Comparison of ENCODE assay signal across 29 cellular contexts in the genomic region with DNA sequence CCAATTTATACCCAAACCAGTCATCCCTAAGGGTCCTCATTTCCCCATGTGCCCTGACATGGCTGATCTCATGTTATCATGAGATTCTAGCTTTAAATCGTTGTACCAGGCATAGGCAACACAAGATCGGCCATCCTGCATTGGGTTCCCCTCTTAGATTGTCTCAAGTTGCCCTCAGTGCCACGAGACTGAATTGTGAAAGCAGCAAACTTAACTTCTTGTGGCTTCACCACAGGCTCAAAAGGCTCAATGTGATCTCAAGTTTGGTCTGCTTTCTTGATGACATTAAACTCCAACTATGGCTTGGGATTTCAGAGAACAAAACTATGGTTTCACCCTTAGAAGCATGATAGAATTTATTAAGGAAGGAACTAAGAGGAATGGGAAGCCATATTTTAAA.
"Had no signal": no experiment of that assay in that cellular context is flagged by ENCODE, and none has a peak within 500 bp of the region (broad histone marks: within the 10 kb centered on the region; RNA-seq: fewer than 3 reads in every experiment).

No MANE protein-coding gene starts in this region.

- H3K27ac Mint-ChIP-seq: activated CD4-positive, alpha-beta memory T cell treated with anti-CD3 and anti-CD28 coated beads for 36 hours; activated CD4-positive, alpha-beta T cell treated with anti-CD3 and anti-CD28 coated beads for 36 hours; activated CD4-positive, alpha-beta T cell treated with anti-CD3 and anti-CD28 coated beads, Interleukin-2, amount 10 ng/mL, durations not matched to agents 24 days and 14 days; activated naive CD8-positive, alpha-beta T cell; activated T-helper 17 cell treated with anti-CD3 and anti-CD28 coated beads, Interleukin-2, amount 50 U/mL, for 72 hours; effector memory CD8-positive, alpha-beta T cell; T-helper 17 cell; T-helper 2 cell treated with Interferon-gamma antibody and Interleukin-4, amounts not matched to agents 5 μg/mL and 100 μg/mL, for 36 hours had no signal

- H3K27me3 Mint-ChIP-seq: activated CD4-positive, alpha-beta memory T cell treated with anti-CD3 and anti-CD28 coated beads for 36 hours; activated CD4-positive, alpha-beta T cell treated with anti-CD3 and anti-CD28 coated beads for 36 hours; activated naive CD8-positive, alpha-beta T cell; activated T-helper 17 cell treated with anti-CD3 and anti-CD28 coated beads, Interleukin-2, amount 50 U/mL, for 72 hours; effector memory CD8-positive, alpha-beta T cell had no signal

- H3K27me3 ChIP-seq: brain microvascular endothelial cell, esophagus muscularis mucosa, foreskin keratinocyte, gastrocnemius medialis had no signal

- H3K4me3 Mint-ChIP-seq: activated CD4-positive, alpha-beta memory T cell treated with anti-CD3 and anti-CD28 coated beads for 36 hours; activated CD4-positive, alpha-beta T cell treated with anti-CD3 and anti-CD28 coated beads for 36 hours; activated CD4-positive, alpha-beta T cell treated with anti-CD3 and anti-CD28 coated beads, Interleukin-2, amount 10 ng/mL, durations not matched to agents 24 days and 14 days; activated naive CD8-positive, alpha-beta T cell; activated T-cell treated with anti-CD3 and anti-CD28 coated beads, Interleukin-2, amount 50 U/mL, for 4 hours; activated T-helper 17 cell treated with anti-CD3 and anti-CD28 coated beads, Interleukin-2, amount 50 U/mL, for 72 hours; effector memory CD8-positive, alpha-beta T cell; T-helper 17 cell; T-helper 2 cell treated with Interferon-gamma antibody and Interleukin-4, amounts not matched to agents 5 μg/mL and 100 μg/mL, for 36 hours had no signal

- H3K4me1 Mint-ChIP-seq: activated CD4-positive, alpha-beta T cell treated with anti-CD3 and anti-CD28 coated beads for 36 hours; activated CD4-positive, alpha-beta T cell treated with anti-CD3 and anti-CD28 coated beads, Interleukin-2, amount 10 ng/mL, durations not matched to agents 24 days and 14 days had no signal

- H3K4me3 ChIP-seq: esophagus muscularis mucosa, gastrocnemius medialis had no signal

- H3K9me3 Mint-ChIP-seq: activated CD4-positive, alpha-beta memory T cell treated with anti-CD3 and anti-CD28 coated beads for 36 hours; activated CD4-positive, alpha-beta T cell treated with anti-CD3 and anti-CD28 coated beads, Interleukin-2, amount 10 ng/mL, durations not matched to agents 24 days and 14 days; activated T-cell treated with anti-CD3 and anti-CD28 coated beads, Interleukin-2, amount 50 U/mL, for 4 hours; activated T-helper 17 cell treated with anti-CD3 and anti-CD28 coated beads, Interleukin-2, amount 50 U/mL, for 72 hours; effector memory CD8-positive, alpha-beta T cell; T-helper 2 cell treated with Interferon-gamma antibody and Interleukin-4, amounts not matched to agents 5 μg/mL and 100 μg/mL, for 36 hours had no signal

- H3K36me3 ChIP-seq: brain microvascular endothelial cell, esophagus muscularis mucosa, gastrocnemius medialis had no signal

- H3K27ac ChIP-seq: brain microvascular endothelial cell, esophagus muscularis mucosa, foreskin keratinocyte, gastrocnemius medialis had no signal

- H3K9me3 ChIP-seq: esophagus muscularis mucosa, gastrocnemius medialis had no signal

- H3K4me1 ChIP-seq: esophagus muscularis mucosa, gastrocnemius medialis had no signal

- H3K36me3 Mint-ChIP-seq: activated CD4-positive, alpha-beta memory T cell treated with anti-CD3 and anti-CD28 coated beads for 36 hours; activated naive CD8-positive, alpha-beta T cell had no signal

- DNase-seq: activated CD4-positive, alpha-beta memory T cell treated with anti-CD3 and anti-CD28 coated beads for 36 hours; activated CD4-positive, alpha-beta T cell treated with anti-CD3 and anti-CD28 coated beads for 36 hours; activated CD4-positive, alpha-beta T cell treated with anti-CD3 and anti-CD28 coated beads, Interleukin-2, amount 10 ng/mL, durations not matched to agents 24 days and 14 days; activated CD4-positive, CD25-positive, alpha-beta regulatory T cell; activated CD4-positive, CD25-positive, alpha-beta regulatory T cell treated with anti-CD3 and anti-CD28 coated beads, Interleukin-2, amount 50 U/mL, for 72 hours; activated CD8-positive, alpha-beta memory T cell treated with anti-CD3 and anti-CD28 coated beads for 24 hours; activated effector memory CD4-positive, alpha-beta T cell treated with Interleukin-2 at 50 U/mL for 16 hours; activated gamma-delta T cell treated with Interleukin-2 at 50 U/mL for 16 hours; activated naive CD4-positive, alpha-beta T cell treated with anti-CD3 and anti-CD28 coated beads, Interleukin-2, amount 50 U/mL, for 16 hours; activated naive CD4-positive, alpha-beta T cell treated with Interleukin-2 at 50 U/mL for 16 hours; activated T-cell treated with anti-CD3 and anti-CD28 coated beads, Interleukin-2, amount 50 U/mL, for 4 hours; amniotic stem cell; anterior cingulate cortex; brain microvascular endothelial cell; caudate nucleus; cortex of kidney; dermis blood vessel endothelial cell; effector CD4-positive, alpha-beta T cell; effector memory CD8-positive, alpha-beta T cell; erythroblast; foreskin keratinocyte; gastrocnemius medialis; T-helper 1 cell; T-helper 17 cell; T1000 had no signal

- ATAC-seq: activated CD4-positive, alpha-beta T cell treated with anti-CD3 and anti-CD28 coated beads for 36 hours; activated T-cell treated with anti-CD3 and anti-CD28 coated beads, Interleukin-2, amount 50 U/mL, for 4 hours; activated T-helper 17 cell treated with anti-CD3 and anti-CD28 coated beads, Interleukin-2, amount 50 U/mL, for 72 hours; effector memory CD8-positive, alpha-beta T cell; foreskin keratinocyte; gastrocnemius medialis; T-helper 17 cell had no signal
